16 cellular contexts compared by ENCODE assay signal in genomic region chr7:28149291-28150101, GRCh38. TPM values are rescaled to one million over a fixed set of nuclear protein-coding genes. Genes with fewer than 3 reads are reported as not detected.
A peak's percentile ranks its signal among the peaks of the same experiment; 100 is the strongest.
DNase-seq lines count a peak whose midpoint lies in the region; ATAC-seq, FAIRE-seq and TF ChIP-seq lines count a peak whose summit lies in the region.
"Had no signal": no experiment of that assay in that cellular context is flagged by ENCODE, and none has a peak within 500 bp of the region (broad histone marks: within the 10 kb centered on the region; RNA-seq: fewer than 3 reads in every experiment).

No MANE protein-coding gene starts in this region.

- BruUV-seq in endothelial cell of umbilical vein (replicated peaks; lab: Mats Ljungman, UMichigan) = no TSS peak

- H3K9me3 Mint-ChIP-seq in activated CD4-positive, alpha-beta T cell treated with anti-CD3 and anti-CD28 coated beads for 36 hours (ENCODE audit: low read depth) = no peaks in the 10 kb centered on the region
- H3K9me3 Mint-ChIP-seq in stimulated activated naive CD8-positive, alpha-beta T cell treated with anti-CD3 and anti-CD28 coated beads, Interleukin-15, amount 100 ng/mL, for 72 hours = no peaks in the 10 kb centered on the region

- FAIRE-seq in endothelial cell of umbilical vein (lab: Jason Lieb, UNC) = peak; percentile 37

- dilution Hi-C loops in endothelial cell of umbilical vein (cut with MboI; ENCODE audit: extremely low pct_ligation_motif_present, low sequenced_read_pairs) = no loop called here

- H3K79me2 ChIP-seq in OCI-LY3 (ENCODE audit: low read length) (peaks cover 10% of the 10 kb centered on the region), endothelial cell of umbilical vein (ENCODE audit: control insufficient read depth, insufficient read depth, low read length) (peaks cover 7% of the 10 kb centered on the region)

- no peaks in the 10 kb centered on the region for H4K20me1 ChIP-seq in OCI-LY3 (ENCODE audit: insufficient read depth, low read length)
- no peaks in the 10 kb centered on the region for H4K20me1 ChIP-seq in endothelial cell of umbilical vein (replicated peaks; ENCODE audit: control insufficient read depth, extremely low read depth, insufficient read depth, low read length)

- H3K9ac ChIP-seq in OCI-LY3 (ENCODE audit: low read length) (no peak overlapping the region), endothelial cell of umbilical vein (replicated peaks; ENCODE audit: extremely low read depth, insufficient read depth, low read length) (no peak overlapping the region)

- no peak overlapping the region for H3K4me3 Mint-ChIP-seq in activated CD4-positive, alpha-beta T cell treated with anti-CD3 and anti-CD28 coated beads for 36 hours
- H3K4me3 Mint-ChIP-seq in stimulated activated naive CD8-positive, alpha-beta T cell treated with anti-CD3 and anti-CD28 coated beads, Interleukin-15, amount 100 ng/mL, for 72 hours = peak overlapping the region; percentile 52 to 61

- H3K27me3 ChIP-seq in OCI-LY3 (ENCODE audit: low read depth, low read length) = no peaks in the 10 kb centered on the region
- H3K27me3 ChIP-seq in endothelial cell of umbilical vein (ENCODE audit: control insufficient read depth in 2 of 2, insufficient read depth in 2 of 2, low read length in 2 of 2) = no peaks in the 10 kb centered on the region
- H3K27me3 ChIP-seq: thyroid gland had no signal

- H3K4me2 ChIP-seq in OCI-LY3 (ENCODE audit: low read length) = peak overlapping the region; percentile 41
- H3K4me2 ChIP-seq in endothelial cell of umbilical vein (ENCODE audit: insufficient read depth, low read length) = no peak overlapping the region

- POLR2A ChIA-PET in activated CD4-positive, alpha-beta T cell treated with anti-CD3 and anti-CD28 coated beads for 36 hours (lab: Charles Lee) = no interaction called here
- POLR2A ChIA-PET in endothelial cell of umbilical vein (lab: Charles Lee) = no interaction called here

- H3K4me1 Mint-ChIP-seq in activated CD4-positive, alpha-beta T cell treated with anti-CD3 and anti-CD28 coated beads for 36 hours = peaks cover 54% of the 10 kb centered on the region
- peaks cover 66% of the 10 kb centered on the region for H3K4me1 Mint-ChIP-seq in stimulated activated naive CD8-positive, alpha-beta T cell treated with anti-CD3 and anti-CD28 coated beads, Interleukin-15, amount 100 ng/mL, for 72 hours

- no peaks in the 10 kb centered on the region for H3K9me1 ChIP-seq in endothelial cell of umbilical vein (replicated peaks; ENCODE audit: control insufficient read depth, extremely low read depth, insufficient read depth, low read length)

- TF ChIP-seq CTCF in OCI-LY3 (IDR thresholded peaks at IDR 0.05; ENCODE audit: low read depth, low read length) (no peak), endothelial cell of umbilical vein (IDR thresholded peaks at IDR 0.05; ENCODE audit: extremely low read depth in 1 of 2, insufficient read depth in 1 of 2, low read depth in 1 of 2, low read length in 2 of 2) (no peak)

- no peak for TF ChIP-seq POLR2A in endothelial cell of umbilical vein (IDR thresholded peaks at IDR 0.05; ENCODE audit: low read depth, low read length)

- ATAC-seq in activated CD4-positive, alpha-beta T cell treated with anti-CD3 and anti-CD28 coated beads for 36 hours = no peak
- no peak for ATAC-seq in stimulated activated naive CD8-positive, alpha-beta T cell treated with anti-CD3 and anti-CD28 coated beads, Interleukin-15, amount 100 ng/mL, for 72 hours
- ATAC-seq: activated naive CD4-positive, alpha-beta T cell treated with anti-CD3 and anti-CD28 coated beads, Interleukin-2, amount 50 U/mL, for 72 hours; mucosa of descending colon had no signal

- peak overlapping the region; percentile 74 for H3K27ac Mint-ChIP-seq in activated CD4-positive, alpha-beta T cell treated with anti-CD3 and anti-CD28 coated beads for 36 hours
- peak overlapping the region; percentile 77 to 78 for H3K27ac Mint-ChIP-seq in stimulated activated naive CD8-positive, alpha-beta T cell treated with anti-CD3 and anti-CD28 coated beads, Interleukin-15, amount 100 ng/mL, for 72 hours
- H3K27ac Mint-ChIP-seq: activated naive CD4-positive, alpha-beta T cell treated with anti-CD3 and anti-CD28 coated beads, Interleukin-2, amount 50 U/mL, for 72 hours had no signal

- no peak overlapping the region for H3K27ac ChIP-seq in OCI-LY3 (ENCODE audit: low read length)
- H3K27ac ChIP-seq in endothelial cell of umbilical vein (ENCODE audit: insufficient read depth, low read depth, low read length) = no peak overlapping the region
- H3K27ac ChIP-seq: 22Rv1, VCaP had no signal

- peaks cover 51% of the 10 kb centered on the region for H3K4me1 ChIP-seq in OCI-LY3 (ENCODE audit: low read length)
- peaks cover 22% of the 10 kb centered on the region for H3K4me1 ChIP-seq in endothelial cell of umbilical vein (ENCODE audit: control insufficient read depth, extremely low read depth, insufficient read depth, low read length)

- intact Hi-C loops in activated CD4-positive, alpha-beta T cell treated with anti-CD3 and anti-CD28 coated beads for 36 hours (cut with DNase I, micrococcal nuclease) = loop anchor here (5.0 to 10.0 kb wide), 3 partner anchors 265 to 487 kb away; partner anchors contain the start of genes CREB5 (in 1 of the 2) and HIBADH (in 1 of the 2)
- intact Hi-C loops in endothelial cell of umbilical vein (cut with micrococcal nuclease) (loop anchor here (5.0 kb wide), 1 partner anchor 123 kb away; no protein-coding TSS in a partner anchor), posterior vena cava (cut with DNase I) (no loop called here)

- H3K27me3 Mint-ChIP-seq in activated CD4-positive, alpha-beta T cell treated with anti-CD3 and anti-CD28 coated beads for 36 hours = no peaks in the 10 kb centered on the region
- H3K27me3 Mint-ChIP-seq in stimulated activated naive CD8-positive, alpha-beta T cell treated with anti-CD3 and anti-CD28 coated beads, Interleukin-15, amount 100 ng/mL, for 72 hours = no peaks in the 10 kb centered on the region

- peaks cover 22% of the 10 kb centered on the region for H3K36me3 Mint-ChIP-seq in activated CD4-positive, alpha-beta T cell treated with anti-CD3 and anti-CD28 coated beads for 36 hours (ENCODE audit: low read depth)

- no peak overlapping the region for H3K4me3 ChIP-seq in OCI-LY3 (ENCODE audit: low read length)
- no peak overlapping the region for H3K4me3 ChIP-seq in endothelial cell of umbilical vein (replicated peaks in 1 of 3; ENCODE audit: insufficient read depth in 1 of 3, low read depth in 1 of 3, low read length in 3 of 3)
- H3K4me3 ChIP-seq: mucosa of descending colon, thyroid gland had no signal

- DNase-seq in activated CD4-positive, alpha-beta T cell treated with anti-CD3 and anti-CD28 coated beads for 36 hours = no peak
- DNase-seq in activated CD4-positive, alpha-beta T cell treated with anti-CD3 and anti-CD28 coated beads for 1 hour = no peak
- DNase-seq in endothelial cell of umbilical vein (ENCODE audit: low read depth, low spot score) (peak; percentile 36), GF-D8 (lab: John Stamatoyannopoulos, UW) (no peak), GM19238 (ENCODE audit: insufficient read length, low spot score) (no peak), posterior vena cava (ENCODE audit: low spot score) (no peak)
- DNase-seq in stimulated activated naive CD8-positive, alpha-beta T cell treated with anti-CD3 and anti-CD28 coated beads, Interleukin-15, amount 100 ng/mL, for 72 hours = no peak
- DNase-seq: central memory CD4-positive, alpha-beta T cell; mucosa of descending colon; NCI-H146; NCI-H446 had no signal

- CTCF ChIA-PET in activated CD4-positive, alpha-beta T cell treated with anti-CD3 and anti-CD28 coated beads for 36 hours (lab: Charles Lee) = no interaction called here
- CTCF ChIA-PET in endothelial cell of umbilical vein (lab: Charles Lee) = no interaction called here

- no peak overlapping the region for H2AFZ ChIP-seq in OCI-LY3 (ENCODE audit: low read depth, low read length)
- H2AFZ ChIP-seq in endothelial cell of umbilical vein (ENCODE audit: low read depth, low read length) = no peak overlapping the region

- no peaks in the 10 kb centered on the region for H3K9me3 ChIP-seq in OCI-LY3 (ENCODE audit: insufficient read depth, low read length)
- H3K9me3 ChIP-seq in endothelial cell of umbilical vein (replicated peaks; ENCODE audit: control insufficient read depth, insufficient read depth, low read length) = no peaks in the 10 kb centered on the region
- H3K9me3 ChIP-seq: mucosa of descending colon, thyroid gland had no signal

- peaks cover 3% of the 10 kb centered on the region for H3K36me3 ChIP-seq in OCI-LY3 (replicated peaks; ENCODE audit: low read depth, low read length)
- H3K36me3 ChIP-seq in endothelial cell of umbilical vein (ENCODE audit: control insufficient read depth in 2 of 2, extremely low read depth in 1 of 2, insufficient read depth in 2 of 2, low read length in 2 of 2) = no peaks in the 10 kb centered on the region
- H3K36me3 ChIP-seq: thyroid gland had no signal

TF ChIP-seq in endothelial cell of umbilical vein, 7 proteins besides CTCF, POLR2A, EP300 and RAD21:
- TF ChIP-seq GATA2 (IDR thresholded peaks at IDR 0.05; ENCODE audit: insufficient read depth, insufficient read length, low read depth, low read length) (no peak), FOS (IDR thresholded peaks at IDR 0.05; ENCODE audit: borderline replicate concordance, insufficient read depth, low read length) (no peak), MYC (IDR thresholded peaks at IDR 0.05; ENCODE audit: low read depth, low read length) (no peak), MAX (IDR thresholded peaks at IDR 0.05; ENCODE audit: insufficient read depth, insufficient read length) (no peak), POLR2AphosphoS5 (IDR thresholded peaks at IDR 0.05; ENCODE audit: insufficient read depth, low read depth, low read length) (no peak), EZH2 (IDR thresholded peaks at IDR 0.05; ENCODE audit: borderline replicate concordance, low read depth, low read length, severe bottlenecking) (no peak), JUN (IDR thresholded peaks at IDR 0.05; ENCODE audit: borderline replicate concordance, insufficient read depth, insufficient read length, low read depth) (no peak)
TF ChIP-seq in endothelial cell of umbilical vein: peak in this region for 0.

RNA-seq across cellular contexts. Expression of gene JAZF1, which starts 31.1 kb away (rescaled TPM):
- 1 to 10 TPM; 5.2 to 6.9 TPM for total RNA-seq in activated CD4-positive, alpha-beta T cell treated with anti-CD3 and anti-CD28 coated beads for 36 hours
- total RNA-seq in endothelial cell of umbilical vein = 14.9 and 16.9 TPM in 2 replicates
- 2.0 and 2.5 TPM in 2 replicates for polyA plus RNA-seq in endothelial cell of umbilical vein
- 2.7 and 3.1 TPM in 2 replicates for polyA plus RNA-seq in endothelial cell of umbilical vein (2011; cell fraction: cytosol; rRNA removed)
- polyA plus RNA-seq in endothelial cell of umbilical vein (2011; cell fraction: nucleus; rRNA removed) = 2.8 and 3.2 TPM in 2 replicates
- 8.0 and 9.0 TPM in 2 replicates for polyA plus RNA-seq in endothelial cell of umbilical vein (2012)
- polyA minus RNA-seq in endothelial cell of umbilical vein = 3.2 and 6.6 TPM in 2 replicates
- polyA minus RNA-seq in endothelial cell of umbilical vein (2011; cell fraction: cytosol; rRNA and poly(A)+ RNA removed) = 1.1 TPM
- 7.0 and 7.5 TPM in 2 replicates for polyA minus RNA-seq in endothelial cell of umbilical vein (2011; cell fraction: nucleus; rRNA and poly(A)+ RNA removed)
- total RNA-seq in posterior vena cava = 10 to 100 TPM; 33.6 to 39.8 TPM

Comparison
In these comparisons a context has a peak if more than half of its experiments do, and no peak if none do; other contexts are left out.
1. intact Hi-C loops: an anchor here in activated CD4-positive, alpha-beta T cell treated with anti-CD3 and anti-CD28 coated beads for 36 hours (5.0 to 10.0 kb wide) and endothelial cell of umbilical vein (5.0 kb wide); none called in posterior vena cava.